In the genomic region with DNA sequence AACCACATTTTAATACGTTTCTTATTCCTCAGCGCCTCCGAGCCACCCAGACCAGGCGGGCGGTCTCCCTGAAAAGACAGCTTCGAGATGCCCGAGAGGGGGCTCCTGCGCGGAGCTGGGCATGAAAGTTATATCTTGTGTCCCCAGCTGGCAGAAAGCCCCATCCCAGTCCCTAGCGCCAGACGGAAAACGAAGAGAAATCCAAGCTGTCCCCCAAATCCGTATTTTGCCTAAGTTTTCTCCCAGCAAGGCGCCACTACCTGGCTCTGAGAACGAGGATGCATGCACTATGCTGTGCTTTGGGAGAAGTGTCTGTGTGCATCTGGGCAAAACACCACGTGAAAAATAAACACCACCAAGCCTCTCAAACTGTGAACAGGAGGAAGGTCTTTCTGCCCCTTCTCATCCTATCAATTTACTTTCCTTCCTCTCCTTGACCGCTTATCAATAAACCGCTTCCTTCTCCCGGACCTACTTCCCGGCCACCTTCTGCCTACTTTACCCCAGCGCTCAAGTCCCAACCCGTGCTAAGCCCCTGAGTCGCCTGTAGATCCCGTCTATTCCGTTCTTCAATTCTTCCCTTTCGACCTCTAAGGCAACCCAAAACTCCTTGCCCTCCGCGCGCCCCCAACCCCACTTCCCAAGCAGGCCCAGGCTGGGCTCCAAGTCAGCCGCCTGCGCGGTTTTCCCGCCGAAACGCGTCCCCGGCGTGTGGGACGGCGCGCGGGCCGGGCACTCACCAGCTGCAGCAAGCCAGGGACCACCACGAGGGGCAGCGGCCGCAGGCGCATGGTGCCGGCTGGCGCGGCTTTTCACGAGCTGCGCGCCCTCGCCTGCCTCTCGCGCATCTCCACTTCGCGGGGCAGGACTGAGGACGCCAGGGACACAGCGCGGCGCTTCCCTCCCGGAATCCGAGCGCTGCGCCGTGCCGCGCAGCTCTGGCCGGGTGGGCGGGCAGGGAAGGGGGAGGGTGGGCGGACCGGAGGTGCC, we compare ENCODE assay signal across 11 cellular contexts. TPM values are rescaled to one million over a fixed set of nuclear protein-coding genes. Genes with fewer than 3 reads are reported as not detected.
DNase-seq lines count a peak whose midpoint lies in the region; ATAC-seq and TF ChIP-seq lines count a peak whose summit lies in the region.
"Had no signal": no experiment of that assay in that cellular context is flagged by ENCODE, and none has a peak within 500 bp of the region (broad histone marks: within the 10 kb centered on the region; RNA-seq: fewer than 3 reads in every experiment).

Gene NXPH2 (minus strand): TSS at position 940 of the 990 bp plus-strand sequence. CDS start 149 bp downstream, at position 791.

- no peaks in the 10 kb centered on the region for H3K9me3 Mint-ChIP-seq in stimulated activated naive B cell treated with anti-CD40 and anti-IgM and Interleukin-4, amounts not matched to agents 10 μg/mL and 1 μg/mL and 100 μg/mL, for 72 hours

- H3K4me3 ChIP-seq in SJSA1 (peak within 1 kb of the TSS; percentile 37), psoas muscle (peak within 1 kb of the TSS; percentile 57)

- ATAC-seq in left ventricle myocardium superior (peak; percentile 14), psoas muscle (peak in 3 of 4 donors; percentile 13 to 42 (median 37)), GM19351 (IDR thresholded peaks at IDR 0.05; ENCODE audit: unreplicated experiment) (no peak)
- no peak for ATAC-seq in stimulated activated naive B cell treated with anti-CD40 and anti-IgM and Interleukin-4, amounts not matched to agents 10 μg/mL and 1 μg/mL and 100 μg/mL, for 72 hours (replicated peaks)
- ATAC-seq: HCT116 had no signal

- H3K27me3 Mint-ChIP-seq in stimulated activated naive B cell treated with anti-CD40 and anti-IgM and Interleukin-4, amounts not matched to agents 10 μg/mL and 1 μg/mL and 100 μg/mL, for 72 hours: peaks cover 38 to 49% of the 10 kb centered on the region in 2 donors

- no peaks in the 10 kb centered on the region for H3K36me3 Mint-ChIP-seq in stimulated activated naive B cell treated with anti-CD40 and anti-IgM and Interleukin-4, amounts not matched to agents 10 μg/mL and 1 μg/mL and 100 μg/mL, for 72 hours

- H3K4me1 Mint-ChIP-seq in stimulated activated naive B cell treated with anti-CD40 and anti-IgM and Interleukin-4, amounts not matched to agents 10 μg/mL and 1 μg/mL and 100 μg/mL, for 72 hours: peaks cover 5 to 15% of the 10 kb centered on the region in 2 donors

- H3K27ac ChIP-seq in SJSA1 (no peak within 1 kb of the TSS), psoas muscle (no peak within 1 kb of the TSS)
- H3K27ac ChIP-seq: esophagus squamous epithelium had no signal

- H3K27me3 ChIP-seq in SJSA1 (replicated peaks) (peaks cover 25% of the 10 kb centered on the region), psoas muscle (ENCODE audit: insufficient read depth in 3 of 3, low read length in 2 of 3) (peaks cover 0 to 39% (median 12%) of the 10 kb centered on the region in 3 donors)

- intact Hi-C loops in left ventricle myocardium superior (cut with micrococcal nuclease): no loop called here
- intact Hi-C loops in psoas muscle (cut with DNase I): loop anchor here in 1 of 2 donors (10.0 kb wide), 3 partner anchors 305 to 835 kb away; no protein-coding TSS in a partner anchor

- H3K4me3 Mint-ChIP-seq in stimulated activated naive B cell treated with anti-CD40 and anti-IgM and Interleukin-4, amounts not matched to agents 10 μg/mL and 1 μg/mL and 100 μg/mL, for 72 hours: no peak within 1 kb of the TSS

- TF ChIP-seq CTCF in psoas muscle (IDR thresholded peaks at IDR 0.05): no peak

- 1% methylated on average over 62 to 73 of the region's 73 CpGs for WGBS in psoas muscle, 3 donors

- DNase-seq in ELR (ENCODE audit: low read depth): peak; percentile 8
- DNase-seq in SJSA1 (ENCODE audit: low read depth in 1 of 2, low spot score in 2 of 2): peak in 1 of 2 experiments; percentile 34
- no peak for DNase-seq in left ventricle myocardium superior
- no peak for DNase-seq in psoas muscle
- DNase-seq in NOMO-1 (lab: John Stamatoyannopoulos, UW; ENCODE audit: unreplicated experiment in 2 of 2): no peak
- DNase-seq in stimulated activated naive B cell treated with anti-CD40 and anti-IgM and Interleukin-4, amounts not matched to agents 10 μg/mL and 1 μg/mL and 100 μg/mL, for 72 hours: no peak
- DNase-seq in AG08395 (ENCODE audit: low spot score): no peak
- DNase-seq: esophagus squamous epithelium, NCI-H2081 treated with DMSO at 0.1 percent for 48 hours had no signal

- H3K4me1 ChIP-seq in SJSA1 (replicated peaks) (peaks cover 18% of the 10 kb centered on the region), psoas muscle (peaks cover 7% of the 10 kb centered on the region)

- no peak within 1 kb of the TSS for H3K27ac Mint-ChIP-seq in stimulated activated naive B cell treated with anti-CD40 and anti-IgM and Interleukin-4, amounts not matched to agents 10 μg/mL and 1 μg/mL and 100 μg/mL, for 72 hours

- no peaks in the 10 kb centered on the region for H3K9me3 ChIP-seq in SJSA1 (replicated peaks)
- no peaks in the 10 kb centered on the region for H3K9me3 ChIP-seq in psoas muscle
- H3K9me3 ChIP-seq: esophagus squamous epithelium had no signal

- H3K36me3 ChIP-seq in SJSA1: no peaks in the 10 kb centered on the region
- no peaks in the 10 kb centered on the region for H3K36me3 ChIP-seq in psoas muscle (ENCODE audit: insufficient read depth in 1 of 2, low read depth in 1 of 2)
- H3K36me3 ChIP-seq: esophagus squamous epithelium had no signal

RNA-seq across cellular contexts. Expression of gene NXPH2, which starts in this region (rescaled TPM):
- 6.1 and 8.3 TPM in 2 replicates for total RNA-seq in SJSA1 (2014; rRNA removed; shearing (Covaris generic))
- total RNA-seq in left ventricle myocardium superior (not detected), psoas muscle (not detected)
- polyA plus RNA-seq in psoas muscle: under 1 TPM in 1 of 3 donors, not detected in 2; 0.14 TPM
- total RNA-seq: esophagus squamous epithelium had no signal

Comparison
In these comparisons a context has a peak if more than half of its experiments do, and no peak if none do; other contexts are left out.
1. Peak in ATAC-seq in left ventricle myocardium superior; RNA of the gene not detected or under 1 TPM.
2. Peak in ATAC-seq and H3K4me3 ChIP-seq in psoas muscle; RNA of the gene not detected or under 1 TPM.